ENCODE assay signal across 1 cellular context in genomic region chrX:30060718-30061117, GRCh38.
TF ChIP-seq lines count a peak whose summit lies in the region.

No MANE protein-coding gene starts in this region.

TF ChIP-seq in WTC11, 78 proteins besides CTCF, POLR2A, EP300 and RAD21 (continued from another document):
- no peak for TF ChIP-seq STAT6 (CRISPR knock-in tag; conservative IDR thresholded peaks at IDR 0.05; ENCODE audit: low read depth)
- no peak for TF ChIP-seq ZNF423 (CRISPR knock-in tag; IDR thresholded peaks at IDR 0.05)
- no peak for TF ChIP-seq TCF7 (CRISPR knock-in tag; IDR thresholded peaks at IDR 0.05; ENCODE audit: low read depth)
- no peak for TF ChIP-seq ZNF532 (CRISPR knock-in tag; IDR thresholded peaks at IDR 0.05; ENCODE audit: borderline replicate concordance)
- no peak for TF ChIP-seq MAX (CRISPR knock-in tag; IDR thresholded peaks at IDR 0.05)
- TF ChIP-seq GABPB1 (CRISPR knock-in tag; IDR thresholded peaks at IDR 0.05): no peak
- TF ChIP-seq ETV6 (CRISPR knock-in tag; IDR thresholded peaks at IDR 0.05): no peak
- no peak for TF ChIP-seq SOX15 (CRISPR knock-in tag; IDR thresholded peaks at IDR 0.05)
- TF ChIP-seq USF2 (CRISPR knock-in tag; IDR thresholded peaks at IDR 0.05): no peak
